2 cellular contexts compared by ENCODE assay signal in the genomic region with DNA sequence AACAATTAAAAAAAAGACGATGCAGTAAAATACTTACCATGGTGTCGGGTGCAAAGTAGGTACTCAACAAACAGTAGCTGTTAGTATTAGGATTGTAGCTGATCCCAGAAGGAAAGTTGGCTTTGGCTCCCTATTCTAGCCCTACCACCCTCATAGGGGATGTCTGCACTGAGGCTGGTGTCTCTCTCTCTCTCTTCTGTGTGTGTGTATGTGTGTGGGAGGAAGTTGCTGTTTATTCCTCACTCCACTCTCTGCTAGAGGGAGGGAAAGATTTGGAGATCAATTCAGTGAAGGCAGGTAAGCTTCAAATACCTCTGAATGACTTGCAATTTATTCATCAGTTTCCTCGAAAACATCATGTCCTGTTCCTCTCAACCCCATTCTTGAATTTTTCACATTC.
TF ChIP-seq lines count a peak whose summit lies in the region.

No MANE protein-coding gene starts in this region.

TF ChIP-seq in HepG2, 621 proteins besides CTCF, POLR2A, EP300 and RAD21:
- TF ChIP-seq NFE2L2 (IDR thresholded peaks at IDR 0.05; ENCODE audit: low read length) (peak; percentile 25; the same call in 1 of the 2 replicates), RFXAP (CRISPR knock-in tag; IDR thresholded peaks at IDR 0.05; ENCODE audit: borderline replicate concordance) (no peak), ZNF879 (CRISPR knock-in tag; IDR thresholded peaks at IDR 0.05) (no peak)
- TF ChIP-seq, protein P1, sequence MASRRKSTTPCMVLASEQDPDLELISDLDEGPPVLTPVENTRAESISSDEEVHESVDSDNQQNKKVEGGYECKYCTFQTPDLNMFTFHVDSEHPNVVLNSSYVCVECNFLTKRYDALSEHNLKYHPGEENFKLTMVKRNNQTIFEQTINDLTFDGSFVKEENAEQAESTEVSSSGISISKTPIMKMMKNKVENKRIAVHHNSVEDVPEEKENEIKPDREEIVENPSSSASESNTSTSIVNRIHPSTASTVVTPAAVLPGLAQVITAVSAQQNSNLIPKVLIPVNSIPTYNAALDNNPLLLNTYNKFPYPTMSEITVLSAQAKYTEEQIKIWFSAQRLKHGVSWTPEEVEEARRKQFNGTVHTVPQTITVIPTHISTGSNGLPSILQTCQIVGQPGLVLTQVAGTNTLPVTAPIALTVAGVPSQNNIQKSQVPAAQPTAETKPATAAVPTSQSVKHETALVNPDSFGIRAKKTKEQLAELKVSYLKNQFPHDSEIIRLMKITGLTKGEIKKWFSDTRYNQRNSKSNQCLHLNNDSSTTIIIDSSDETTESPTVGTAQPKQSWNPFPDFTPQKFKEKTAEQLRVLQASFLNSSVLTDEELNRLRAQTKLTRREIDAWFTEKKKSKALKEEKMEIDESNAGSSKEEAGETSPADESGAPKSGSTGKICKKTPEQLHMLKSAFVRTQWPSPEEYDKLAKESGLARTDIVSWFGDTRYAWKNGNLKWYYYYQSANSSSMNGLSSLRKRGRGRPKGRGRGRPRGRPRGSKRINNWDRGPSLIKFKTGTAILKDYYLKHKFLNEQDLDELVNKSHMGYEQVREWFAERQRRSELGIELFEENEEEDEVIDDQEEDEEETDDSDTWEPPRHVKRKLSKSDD (CRISPR knock-in tag; IDR thresholded peaks at IDR 0.05; ENCODE audit: low read depth) = no peak

TF ChIP-seq in H1, 55 proteins besides CTCF, POLR2A, EP300 and RAD21:
- TF ChIP-seq CBX8 (IDR thresholded peaks at IDR 0.05; ENCODE audit: borderline replicate concordance, low read depth, low read length) = no peak
- TF ChIP-seq KDM4A (IDR thresholded peaks at IDR 0.05; ENCODE audit: low read depth, low read length, severe bottlenecking) = no peak
- no peak for TF ChIP-seq TCF12 (IDR thresholded peaks at IDR 0.05; ENCODE audit: low read depth, low read length)
- TF ChIP-seq, protein P2, sequence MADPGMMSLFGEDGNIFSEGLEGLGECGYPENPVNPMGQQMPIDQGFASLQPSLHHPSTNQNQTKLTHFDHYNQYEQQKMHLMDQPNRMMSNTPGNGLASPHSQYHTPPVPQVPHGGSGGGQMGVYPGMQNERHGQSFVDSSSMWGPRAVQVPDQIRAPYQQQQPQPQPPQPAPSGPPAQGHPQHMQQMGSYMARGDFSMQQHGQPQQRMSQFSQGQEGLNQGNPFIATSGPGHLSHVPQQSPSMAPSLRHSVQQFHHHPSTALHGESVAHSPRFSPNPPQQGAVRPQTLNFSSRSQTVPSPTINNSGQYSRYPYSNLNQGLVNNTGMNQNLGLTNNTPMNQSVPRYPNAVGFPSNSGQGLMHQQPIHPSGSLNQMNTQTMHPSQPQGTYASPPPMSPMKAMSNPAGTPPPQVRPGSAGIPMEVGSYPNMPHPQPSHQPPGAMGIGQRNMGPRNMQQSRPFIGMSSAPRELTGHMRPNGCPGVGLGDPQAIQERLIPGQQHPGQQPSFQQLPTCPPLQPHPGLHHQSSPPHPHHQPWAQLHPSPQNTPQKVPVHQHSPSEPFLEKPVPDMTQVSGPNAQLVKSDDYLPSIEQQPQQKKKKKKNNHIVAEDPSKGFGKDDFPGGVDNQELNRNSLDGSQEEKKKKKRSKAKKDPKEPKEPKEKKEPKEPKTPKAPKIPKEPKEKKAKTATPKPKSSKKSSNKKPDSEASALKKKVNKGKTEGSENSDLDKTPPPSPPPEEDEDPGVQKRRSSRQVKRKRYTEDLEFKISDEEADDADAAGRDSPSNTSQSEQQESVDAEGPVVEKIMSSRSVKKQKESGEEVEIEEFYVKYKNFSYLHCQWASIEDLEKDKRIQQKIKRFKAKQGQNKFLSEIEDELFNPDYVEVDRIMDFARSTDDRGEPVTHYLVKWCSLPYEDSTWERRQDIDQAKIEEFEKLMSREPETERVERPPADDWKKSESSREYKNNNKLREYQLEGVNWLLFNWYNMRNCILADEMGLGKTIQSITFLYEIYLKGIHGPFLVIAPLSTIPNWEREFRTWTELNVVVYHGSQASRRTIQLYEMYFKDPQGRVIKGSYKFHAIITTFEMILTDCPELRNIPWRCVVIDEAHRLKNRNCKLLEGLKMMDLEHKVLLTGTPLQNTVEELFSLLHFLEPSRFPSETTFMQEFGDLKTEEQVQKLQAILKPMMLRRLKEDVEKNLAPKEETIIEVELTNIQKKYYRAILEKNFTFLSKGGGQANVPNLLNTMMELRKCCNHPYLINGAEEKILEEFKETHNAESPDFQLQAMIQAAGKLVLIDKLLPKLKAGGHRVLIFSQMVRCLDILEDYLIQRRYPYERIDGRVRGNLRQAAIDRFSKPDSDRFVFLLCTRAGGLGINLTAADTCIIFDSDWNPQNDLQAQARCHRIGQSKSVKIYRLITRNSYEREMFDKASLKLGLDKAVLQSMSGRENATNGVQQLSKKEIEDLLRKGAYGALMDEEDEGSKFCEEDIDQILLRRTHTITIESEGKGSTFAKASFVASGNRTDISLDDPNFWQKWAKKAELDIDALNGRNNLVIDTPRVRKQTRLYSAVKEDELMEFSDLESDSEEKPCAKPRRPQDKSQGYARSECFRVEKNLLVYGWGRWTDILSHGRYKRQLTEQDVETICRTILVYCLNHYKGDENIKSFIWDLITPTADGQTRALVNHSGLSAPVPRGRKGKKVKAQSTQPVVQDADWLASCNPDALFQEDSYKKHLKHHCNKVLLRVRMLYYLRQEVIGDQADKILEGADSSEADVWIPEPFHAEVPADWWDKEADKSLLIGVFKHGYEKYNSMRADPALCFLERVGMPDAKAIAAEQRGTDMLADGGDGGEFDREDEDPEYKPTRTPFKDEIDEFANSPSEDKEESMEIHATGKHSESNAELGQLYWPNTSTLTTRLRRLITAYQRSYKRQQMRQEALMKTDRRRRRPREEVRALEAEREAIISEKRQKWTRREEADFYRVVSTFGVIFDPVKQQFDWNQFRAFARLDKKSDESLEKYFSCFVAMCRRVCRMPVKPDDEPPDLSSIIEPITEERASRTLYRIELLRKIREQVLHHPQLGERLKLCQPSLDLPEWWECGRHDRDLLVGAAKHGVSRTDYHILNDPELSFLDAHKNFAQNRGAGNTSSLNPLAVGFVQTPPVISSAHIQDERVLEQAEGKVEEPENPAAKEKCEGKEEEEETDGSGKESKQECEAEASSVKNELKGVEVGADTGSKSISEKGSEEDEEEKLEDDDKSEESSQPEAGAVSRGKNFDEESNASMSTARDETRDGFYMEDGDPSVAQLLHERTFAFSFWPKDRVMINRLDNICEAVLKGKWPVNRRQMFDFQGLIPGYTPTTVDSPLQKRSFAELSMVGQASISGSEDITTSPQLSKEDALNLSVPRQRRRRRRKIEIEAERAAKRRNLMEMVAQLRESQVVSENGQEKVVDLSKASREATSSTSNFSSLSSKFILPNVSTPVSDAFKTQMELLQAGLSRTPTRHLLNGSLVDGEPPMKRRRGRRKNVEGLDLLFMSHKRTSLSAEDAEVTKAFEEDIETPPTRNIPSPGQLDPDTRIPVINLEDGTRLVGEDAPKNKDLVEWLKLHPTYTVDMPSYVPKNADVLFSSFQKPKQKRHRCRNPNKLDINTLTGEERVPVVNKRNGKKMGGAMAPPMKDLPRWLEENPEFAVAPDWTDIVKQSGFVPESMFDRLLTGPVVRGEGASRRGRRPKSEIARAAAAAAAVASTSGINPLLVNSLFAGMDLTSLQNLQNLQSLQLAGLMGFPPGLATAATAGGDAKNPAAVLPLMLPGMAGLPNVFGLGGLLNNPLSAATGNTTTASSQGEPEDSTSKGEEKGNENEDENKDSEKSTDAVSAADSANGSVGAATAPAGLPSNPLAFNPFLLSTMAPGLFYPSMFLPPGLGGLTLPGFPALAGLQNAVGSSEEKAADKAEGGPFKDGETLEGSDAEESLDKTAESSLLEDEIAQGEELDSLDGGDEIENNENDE (IDR thresholded peaks at IDR 0.05; ENCODE audit: insufficient replicate concordance, low read length) = no peak
- TF ChIP-seq ZNF274 (IDR thresholded peaks at IDR 0.05; ENCODE audit: borderline replicate concordance, extremely low read depth, low read length) = no peak
- no peak for TF ChIP-seq ATF2 (IDR thresholded peaks at IDR 0.05; ENCODE audit: low read length)
- TF ChIP-seq RXRA (IDR thresholded peaks at IDR 0.05; ENCODE audit: insufficient read depth, low read depth, low read length) = no peak
- no peak for TF ChIP-seq SAP30 (IDR thresholded peaks at IDR 0.05; ENCODE audit: insufficient read depth, insufficient replicate concordance, low read length)
- TF ChIP-seq RBBP5 (IDR thresholded peaks at IDR 0.05; ENCODE audit: borderline replicate concordance, low read depth, low read length) = no peak
- TF ChIP-seq BRCA1 (IDR thresholded peaks at IDR 0.05; ENCODE audit: low read depth, low read length) = no peak
- TF ChIP-seq SP1 (IDR thresholded peaks at IDR 0.05; ENCODE audit: low read depth, low read length) = no peak
- no peak for TF ChIP-seq CEBPB (IDR thresholded peaks at IDR 0.05; ENCODE audit: low read depth, low read length)
- no peak for TF ChIP-seq SIN3A (conservative IDR thresholded peaks at IDR 0.05 in 1 of 2, IDR thresholded peaks at IDR 0.05 in 1 of 2; ENCODE audit: low read depth in 1 of 2, low read length in 2 of 2)
- TF ChIP-seq SP2 (IDR thresholded peaks at IDR 0.05; ENCODE audit: low read length) = no peak
